Comparison of ENCODE assay signal across 9 cellular contexts in the genomic region with DNA sequence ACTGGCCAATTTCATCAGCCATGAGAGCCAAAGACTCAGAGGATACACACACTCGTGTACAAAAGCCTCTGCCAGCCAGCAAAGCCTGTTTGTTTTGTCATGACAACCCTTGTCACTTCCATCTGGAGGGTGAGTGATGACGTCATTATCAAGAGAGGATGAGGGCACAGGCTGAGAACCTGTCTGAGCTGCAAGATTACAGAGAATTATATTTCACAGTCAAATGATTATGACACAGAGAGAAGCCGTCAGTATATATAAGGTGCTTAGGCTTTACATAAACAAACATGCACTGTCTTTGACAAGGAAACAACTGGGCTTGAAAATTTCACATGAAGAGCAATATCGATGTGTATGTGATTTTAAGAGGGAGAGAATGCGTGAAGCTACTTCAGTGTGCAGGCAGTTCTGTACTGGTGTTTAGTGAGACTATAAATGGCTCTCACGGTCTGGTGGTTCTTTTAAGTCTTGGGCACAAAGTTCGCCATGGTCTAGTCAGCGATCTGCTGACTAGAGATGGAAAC. TPM values are rescaled to one million over a fixed set of nuclear protein-coding genes. Genes with fewer than 3 reads are reported as not detected.
DNase-seq lines count a peak whose midpoint lies in the region; FAIRE-seq and TF ChIP-seq lines count a peak whose summit lies in the region.
"Had no signal": no experiment of that assay in that cellular context is flagged by ENCODE, and none has a peak within 500 bp of the region (broad histone marks: within the 10 kb centered on the region; RNA-seq: fewer than 3 reads in every experiment).

No MANE protein-coding gene starts in this region.

- POLR2A ChIA-PET in H1 (lab: Charles Lee; ENCODE audit: partially characterized antibody), result no interaction called here

- no peak overlapping the region for H2BK5ac ChIP-seq in H1 (ENCODE audit: low read depth, low read length)

- no peak overlapping the region for H3K4ac ChIP-seq in H1 (replicated peaks; ENCODE audit: insufficient read length, low read depth, low read length)

- H3K27me3 ChIP-seq in H1 (replicated peaks in 1 of 4; ENCODE audit: control insufficient read depth in 3 of 4, extremely low read depth in 1 of 4, insufficient read depth in 3 of 4, low read length in 3 of 4), result no peaks in the 10 kb centered on the region; a peak in 1 of 7 replicates

- peaks cover 0 to 2% (median 0%) of the 10 kb centered on the region in 4 experiments; a peak in 1 of 7 replicates for H3K4me1 ChIP-seq in H1 (replicated peaks in 1 of 4; ENCODE audit: control insufficient read depth in 3 of 4, insufficient read depth in 4 of 4, low read length in 3 of 4)

- H3K79me2 ChIP-seq in H1 (ENCODE audit: control insufficient read depth in 1 of 2, insufficient read depth in 2 of 2, low read length in 2 of 2), result no peaks in the 10 kb centered on the region

- no peak overlapping the region for H4K91ac ChIP-seq in H1 (replicated peaks; ENCODE audit: insufficient read length, low read length)

- no peak overlapping the region for H3K9ac ChIP-seq in H1 (replicated peaks in 1 of 4; ENCODE audit: extremely low read depth in 1 of 4, low read depth in 3 of 4, low read length in 3 of 4)

- H2AFZ ChIP-seq in H1 (ENCODE audit: low read length), result no peak overlapping the region

- H3K18ac ChIP-seq in H1 (ENCODE audit: extremely low read depth, low read length), result no peak overlapping the region

- H3K4me2 ChIP-seq in H1 (ENCODE audit: insufficient read depth in 1 of 2, low read depth in 2 of 2, low read length in 2 of 2), result no peak overlapping the region

- no peaks in the 10 kb centered on the region for H3K36me3 ChIP-seq in H1 (ENCODE audit: control insufficient read depth in 2 of 4, insufficient read depth in 4 of 4, low read length in 3 of 4)

- H3K23ac ChIP-seq in H1 (ENCODE audit: insufficient read length), result no peak overlapping the region

- no peaks in the 10 kb centered on the region for H3K79me1 ChIP-seq in H1 (ENCODE audit: low read depth, low read length)

- no peak overlapping the region for H2BK12ac ChIP-seq in H1 (ENCODE audit: low read depth, low read length)

- TF ChIP-seq EP300 in H1 (IDR thresholded peaks at IDR 0.05; ENCODE audit: borderline replicate concordance in 1 of 2, low read depth in 2 of 2, low read length in 2 of 2), result no peak

- no peak overlapping the region for H2BK15ac ChIP-seq in H1 (ENCODE audit: low read length)

- no peak for TF ChIP-seq RAD21 in H1 (IDR thresholded peaks at IDR 0.05 in 1 of 2, conservative IDR thresholded peaks at IDR 0.05 in 1 of 2; ENCODE audit: low read depth in 2 of 2, low read length in 2 of 2)

- H3K56ac ChIP-seq in H1 (replicated peaks; ENCODE audit: insufficient read length, low read depth, low read length), result no peak overlapping the region

- no peak overlapping the region for H4K5ac ChIP-seq in H1 (ENCODE audit: insufficient read length, low read depth, low read length)

- no peak overlapping the region for H4K8ac ChIP-seq in H1 (ENCODE audit: extremely low read depth, insufficient read depth, low read length)

- no peaks in the 10 kb centered on the region for H4K20me1 ChIP-seq in H1 (replicated peaks in 1 of 2; ENCODE audit: control insufficient read depth in 1 of 2, insufficient read depth in 2 of 2, low read length in 2 of 2)

- no peak for TF ChIP-seq POLR2A in H1 (IDR thresholded peaks at IDR 0.05; ENCODE audit: control extremely low read depth in 1 of 2, low read depth in 2 of 2, low read length in 2 of 2)
- TF ChIP-seq POLR2A in GM12892 (IDR thresholded peaks at IDR 0.05; ENCODE audit: low read depth, low read length), result no peak

- no peak overlapping the region for H2BK120ac ChIP-seq in H1 (replicated peaks; ENCODE audit: low read depth, low read length)

- no peaks in the 10 kb centered on the region for H3K9me3 ChIP-seq in H1 (ENCODE audit: insufficient read depth in 2 of 2, low read depth in 1 of 2, low read length in 1 of 2)

- WGBS in H1 (ENCODE audit: extremely low coverage in 1 of 2, insufficient coverage in 1 of 2, insufficient read length in 1 of 2, insufficient replicate concordance in 2 of 2, low coverage in 1 of 2, low lambda C conversion rate in 2 of 2, missing lambda C conversion rate in 1 of 2), 2 experiments, result 86% methylated on average over 8 of the region's 8 CpGs; no CpG with 5 or more reads in 1 of the 2 experiments

- no peak overlapping the region for H2BK20ac ChIP-seq in H1 (ENCODE audit: low read length)

- in situ Hi-C loops in KBM-7 (cut with MboI; ENCODE audit: low pct_unique_long_range_greater_than_20kb, low sequenced_read_pairs), result no loop called here

- DNase-seq in NCI-H748 (lab: John Stamatoyannopoulos, UW; ENCODE audit: unreplicated experiment) (peak; percentile 66), NCI-H748 treated with DMSO at 0.1 percent for 48 hours (lab: John Stamatoyannopoulos, UW) (no peak), NCI-H82 treated with DMSO at 0.1 percent for 48 hours (lab: John Stamatoyannopoulos, UW; ENCODE audit: unreplicated experiment) (peak; percentile 56), H1 (ENCODE audit: low read depth in 1 of 2, low spot score in 2 of 2) (no peak), retina (peak; percentile 67), KBM-7 (no peak), mucosa of gallbladder (ENCODE audit: low spot score) (no peak), GM12892 (ENCODE audit: insufficient read length) (no peak)
- DNase-seq: foreskin melanocyte had no signal

- H3K14ac ChIP-seq in H1 (ENCODE audit: insufficient read length), result no peak overlapping the region

- FAIRE-seq in H1 (lab: Jason Lieb, UNC) (no peak), GM12892 (lab: Jason Lieb, UNC) (no peak)

- no peak overlapping the region for H3K4me3 ChIP-seq in H1 (ENCODE audit: extremely low read depth in 1 of 4, insufficient read depth in 2 of 4, low read depth in 3 of 4, low read length in 4 of 4)

- H3K27ac ChIP-seq in H1 (ENCODE audit: low read depth, low read length), result no peak overlapping the region

- H3K23me2 ChIP-seq in H1 (ENCODE audit: low read depth, low read length), result no peaks in the 10 kb centered on the region

- CTCF ChIA-PET in H1 (lab: Charles Lee; ENCODE audit: partially characterized antibody), result interaction anchor here (0.9 to 3.4 kb wide), 4 partner anchors 9 to 40 kb away, joined by 3 to 22 read pairs (median 6); no protein-coding TSS in a partner anchor

- no peak overlapping the region for H2AK5ac ChIP-seq in H1 (ENCODE audit: low read depth, low read length)

- no peak for TF ChIP-seq CTCF in H1 (IDR thresholded peaks at IDR 0.05; ENCODE audit: control extremely low read depth in 1 of 3, insufficient read depth in 1 of 3, low read depth in 1 of 3, low read length in 3 of 3)

TF ChIP-seq in H1, 55 proteins besides CTCF, POLR2A, EP300 and RAD21:
- TF ChIP-seq JUND (IDR thresholded peaks at IDR 0.05; ENCODE audit: low read length) (peak; percentile 24; the same call in 1 of the 2 replicates), RXRA (IDR thresholded peaks at IDR 0.05; ENCODE audit: insufficient read depth, low read depth, low read length) (no peak)

RNA-seq across cellular contexts. Expression of gene BCLAF1, which starts 36.5 kb away (rescaled TPM):
- total RNA-seq in H1 (2021; fragmentation: NEBNext Ultra II Directional; extraction: Animal tissue kit (Norgen Biotek cat#: 25700)), result 230 and 231 TPM in 2 replicates
- polyA plus RNA-seq in H1 (2011; rRNA removed), result 17.4 and 30.5 TPM in 2 replicates
- 33.3 TPM for polyA plus RNA-seq in H1 (2011; cell fraction: cytosol; rRNA removed)
- polyA plus RNA-seq in H1 (2011; cell fraction: nucleus; rRNA removed), result 47.1 TPM
- 77.4 to 217 TPM (median 108 TPM) in 4 replicates for polyA plus RNA-seq in H1 (2012, experiment 1 of 2)
- polyA plus RNA-seq in H1 (2012, experiment 2 of 2), result 3.2 TPM
- polyA plus RNA-seq in H1 (2013, experiment 1 of 2), result 141 TPM
- polyA plus RNA-seq in H1 (2013, experiment 2 of 2), result 136 TPM
- polyA minus RNA-seq in H1 (2011; rRNA and poly(A)+ RNA removed), result 141 and 194 TPM in 2 replicates
- 120 TPM for polyA minus RNA-seq in H1 (2011; cell fraction: cytosol; rRNA and poly(A)+ RNA removed)
- 197 TPM for polyA minus RNA-seq in H1 (2011; cell fraction: nucleus; rRNA and poly(A)+ RNA removed)
- 109 TPM for total RNA-seq in mucosa of gallbladder
- 74.4 TPM for polyA plus RNA-seq in GM12892 (2012; ENCODE audit: missing spikeins)

Comparison
In these comparisons a context has a peak if more than half of its experiments do, and no peak if none do; other contexts are left out.
1. DNase-seq: peak in NCI-H748 (single experiment), NCI-H82 treated with DMSO at 0.1 percent for 48 hours (single experiment) and retina (single experiment); none in NCI-H748 treated with DMSO at 0.1 percent for 48 hours (single experiment), H1 (0 of 2), KBM-7 (single experiment), mucosa of gallbladder (single experiment) and GM12892 (single experiment).